Comparison of ENCODE assay signal across 14 cellular contexts in the genomic region with DNA sequence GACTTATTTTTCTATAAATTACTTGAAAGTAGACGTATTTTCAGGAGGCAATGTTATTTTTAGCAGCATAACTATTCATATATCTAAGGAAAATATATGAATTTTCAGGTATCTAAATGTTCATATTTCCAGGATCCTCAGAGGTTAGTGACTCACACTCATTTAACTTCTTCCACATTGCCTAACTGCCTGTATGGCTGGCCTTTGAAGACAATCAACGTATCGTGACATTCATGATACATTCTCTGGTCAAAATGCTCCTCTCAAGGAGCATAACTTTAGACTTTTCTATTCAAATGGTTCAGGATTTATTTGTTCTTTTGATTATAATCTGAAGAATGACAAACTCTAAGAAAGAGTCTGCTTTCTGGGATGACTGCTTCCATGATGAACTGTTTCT.
"Had no signal": no experiment of that assay in that cellular context is flagged by ENCODE, and none has a peak within 500 bp of the region (broad histone marks: within the 10 kb centered on the region; RNA-seq: fewer than 3 reads in every experiment).

No MANE protein-coding gene starts in this region.

- H3K9me3 Mint-ChIP-seq: activated CD4-positive, alpha-beta memory T cell treated with anti-CD3 and anti-CD28 coated beads for 36 hours; activated naive CD8-positive, alpha-beta T cell treated with anti-CD3 and anti-CD28 coated beads, Interleukin-2, amount 10 ng/mL, durations not matched to agents 7 days and 5 days had no signal

- H3K4me1 Mint-ChIP-seq: stimulated activated memory B cell treated with anti-CD40 and anti-IgM and Interleukin-4, amounts not matched to agents 10 μg/mL and 1 μg/mL and 100 μg/mL, for 72 hours had no signal

- H3K4me3 ChIP-seq: ascending aorta, colonic mucosa, tibial artery had no signal

- DNase-seq: activated CD4-positive, alpha-beta memory T cell treated with anti-CD3 and anti-CD28 coated beads for 36 hours; activated CD4-positive, alpha-beta T cell treated with anti-CD3 and anti-CD28 coated beads for 1 hour; activated gamma-delta T cell; activated naive CD8-positive, alpha-beta T cell treated with anti-CD3 and anti-CD28 coated beads, Interleukin-2, amount 10 ng/mL, durations not matched to agents 7 days and 5 days; activated T-cell treated with anti-CD3 and anti-CD28 coated beads, Interleukin-2, amount 50 U/mL, for 48 hours; colonic mucosa; effector CD4-positive, alpha-beta T cell; midbrain; posterior cingulate gyrus; right cardiac atrium; stimulated activated CD4-positive, alpha-beta T cell treated with anti-CD3 and anti-CD28 coated beads, Interleukin-1b, Interleukin-23, amount 100 ng/mL, for 48 hours; tibial artery had no signal

- H3K36me3 Mint-ChIP-seq: activated CD4-positive, alpha-beta memory T cell treated with anti-CD3 and anti-CD28 coated beads for 36 hours; activated naive CD8-positive, alpha-beta T cell treated with anti-CD3 and anti-CD28 coated beads, Interleukin-2, amount 10 ng/mL, durations not matched to agents 7 days and 5 days; stimulated activated memory B cell treated with anti-CD40 and anti-IgM and Interleukin-4, amounts not matched to agents 10 μg/mL and 1 μg/mL and 100 μg/mL, for 72 hours had no signal

- H3K9me3 ChIP-seq: ascending aorta, colonic mucosa, tibial artery had no signal

- H3K4me1 ChIP-seq: ascending aorta, colonic mucosa had no signal

- H3K27ac Mint-ChIP-seq: activated CD4-positive, alpha-beta memory T cell treated with anti-CD3 and anti-CD28 coated beads for 36 hours; activated naive CD8-positive, alpha-beta T cell treated with anti-CD3 and anti-CD28 coated beads, Interleukin-2, amount 10 ng/mL, durations not matched to agents 7 days and 5 days; stimulated activated memory B cell treated with anti-CD40 and anti-IgM and Interleukin-4, amounts not matched to agents 10 μg/mL and 1 μg/mL and 100 μg/mL, for 72 hours had no signal

- H3K27me3 Mint-ChIP-seq: activated CD4-positive, alpha-beta memory T cell treated with anti-CD3 and anti-CD28 coated beads for 36 hours; stimulated activated memory B cell treated with anti-CD40 and anti-IgM and Interleukin-4, amounts not matched to agents 10 μg/mL and 1 μg/mL and 100 μg/mL, for 72 hours had no signal

- H3K27me3 ChIP-seq: ascending aorta, colonic mucosa, tibial artery had no signal

- H3K27ac ChIP-seq: ascending aorta, colonic mucosa, tibial artery had no signal

- ATAC-seq: right cardiac atrium; stimulated activated memory B cell treated with anti-CD40 and anti-IgM and Interleukin-4, amounts not matched to agents 10 μg/mL and 1 μg/mL and 100 μg/mL, for 72 hours had no signal

- H3K4me3 Mint-ChIP-seq: activated CD4-positive, alpha-beta memory T cell treated with anti-CD3 and anti-CD28 coated beads for 36 hours; activated naive CD8-positive, alpha-beta T cell treated with anti-CD3 and anti-CD28 coated beads, Interleukin-2, amount 10 ng/mL, durations not matched to agents 7 days and 5 days; stimulated activated memory B cell treated with anti-CD40 and anti-IgM and Interleukin-4, amounts not matched to agents 10 μg/mL and 1 μg/mL and 100 μg/mL, for 72 hours had no signal

- H3K36me3 ChIP-seq: ascending aorta, colonic mucosa, tibial artery had no signal
